Comparison of ENCODE assay signal across 12 cellular contexts in genomic region chr1:92990828-92991227, GRCh38. TPM values are rescaled to one million over a fixed set of nuclear protein-coding genes. Genes with fewer than 3 reads are reported as not detected.
DNase-seq lines count a peak whose midpoint lies in the region; ATAC-seq and TF ChIP-seq lines count a peak whose summit lies in the region.
"Had no signal": no experiment of that assay in that cellular context is flagged by ENCODE, and none has a peak within 500 bp of the region (broad histone marks: within the 10 kb centered on the region; RNA-seq: fewer than 3 reads in every experiment).

No MANE protein-coding gene starts in this region.

- H3F3A ChIP-seq in SK-N-SH (replicated peaks; ENCODE audit: insufficient read depth), result no peaks in the 10 kb centered on the region

- TF ChIP-seq EP300 in SK-N-SH (IDR thresholded peaks at IDR 0.05; ENCODE audit: borderline replicate concordance in 1 of 2, low read depth in 1 of 2, low read length in 1 of 2), result no peak

- H3K36me3 ChIP-seq in BLaER1 treated with 17β-estradiol and CSF1 and Interleukin-3, amounts not matched to agents 10 nM and 100 nM, result no peaks in the 10 kb centered on the region
- H3K36me3 ChIP-seq in CD8-positive, alpha-beta memory T cell (ENCODE audit: insufficient read depth, low read length), result no peaks in the 10 kb centered on the region
- no peaks in the 10 kb centered on the region for H3K36me3 ChIP-seq in SK-N-SH (replicated peaks in 1 of 2; ENCODE audit: control insufficient read depth in 1 of 2, insufficient read depth in 2 of 2, low read length in 1 of 2)
- no peaks in the 10 kb centered on the region for H3K36me3 ChIP-seq in Caco-2 (ENCODE audit: control insufficient read depth, insufficient read depth, low read length)
- H3K36me3 ChIP-seq: HAP-1 had no signal

- H3K9ac ChIP-seq in BLaER1 treated with 17β-estradiol and CSF1 and Interleukin-3, amounts not matched to agents 10 nM and 100 nM, result peak overlapping the region in 4 of 11 experiments; percentile 1 to 14 (median 4); a peak in 4 of 22 replicates
- no peak overlapping the region for H3K9ac ChIP-seq in SK-N-SH

- H3K4me2 ChIP-seq in BLaER1 treated with 17β-estradiol and CSF1 and Interleukin-3, amounts not matched to agents 10 nM and 100 nM, result peak overlapping the region; percentile 4 to 79 (median 65); a peak in 21 of 22 replicates
- no peak overlapping the region for H3K4me2 ChIP-seq in SK-N-SH

- H3K36me3 Mint-ChIP-seq in CD8-positive, alpha-beta memory T cell, result no peaks in the 10 kb centered on the region
- no peaks in the 10 kb centered on the region for H3K36me3 Mint-ChIP-seq in Caco-2 (ENCODE audit: insufficient read depth, unreplicated experiment)
- H3K36me3 Mint-ChIP-seq: mesothelial cell of epicardium had no signal

- no peak for TF ChIP-seq RAD21 in SK-N-SH (IDR thresholded peaks at IDR 0.05; ENCODE audit: low read length)

- no TSS peak for BruUV-seq in Caco-2 (replicated peaks; lab: Mats Ljungman, UMichigan)

- H3K4me3 Mint-ChIP-seq in CD8-positive, alpha-beta memory T cell, result peak overlapping the region in 6 of 7 donors; percentile 47 to 74 (median 63)
- H3K4me3 Mint-ChIP-seq in Caco-2 (ENCODE audit: unreplicated experiment), result no peak overlapping the region
- H3K4me3 Mint-ChIP-seq: mesothelial cell of epicardium had no signal

- no peak overlapping the region for H3K4me3 ChIP-seq in BLaER1 treated with 17β-estradiol and CSF1 and Interleukin-3, amounts not matched to agents 10 nM and 100 nM
- H3K4me3 ChIP-seq in CD8-positive, alpha-beta memory T cell (ENCODE audit: low read length), result peak overlapping the region; percentile 0
- H3K4me3 ChIP-seq in SK-N-SH (ENCODE audit: low read depth in 2 of 2, low read length in 1 of 2) (no peak overlapping the region), Caco-2 (ENCODE audit: low read depth, low read length) (no peak overlapping the region)
- H3K4me3 ChIP-seq: HAP-1 had no signal

- intact Hi-C loops in Caco-2 (cut with micrococcal nuclease; ENCODE audit: unreplicated experiment), result no loop called here

- no peaks in the 10 kb centered on the region for H3K27me3 ChIP-seq in BLaER1 treated with 17β-estradiol and CSF1 and Interleukin-3, amounts not matched to agents 10 nM and 100 nM
- H3K27me3 ChIP-seq in CD8-positive, alpha-beta memory T cell (ENCODE audit: insufficient read depth, low read length, poor library complexity, severe bottlenecking), result no peaks in the 10 kb centered on the region
- H3K27me3 ChIP-seq in SK-N-SH (ENCODE audit: insufficient read depth) (no peaks in the 10 kb centered on the region), Caco-2 (replicated peaks; ENCODE audit: control insufficient read depth, insufficient read depth, low read length) (no peaks in the 10 kb centered on the region)

- WGBS in SK-N-SH (ENCODE audit: low lambda C conversion rate), result 52% methylated on average over 1 of the region's 1 CpG

- POLR2A ChIA-PET in CD8-positive, alpha-beta memory T cell (lab: Charles Lee), result interaction anchor here (1.8 to 2.0 kb wide), 2 partner anchors 10 to 29 kb away, joined by 6 to 25 read pairs; partner anchors contain the start of gene DIPK1A
- POLR2A ChIA-PET in SK-N-SH (lab: Yijun Ruan, JAX), result no interaction called here
- POLR2A ChIA-PET in Caco-2 (lab: Charles Lee), result no interaction called here

- no peaks in the 10 kb centered on the region for H3K9me2 ChIP-seq in SK-N-SH

- H3K27me3 Mint-ChIP-seq in CD8-positive, alpha-beta memory T cell, result peaks cover 0 to 3% of the 10 kb centered on the region in 2 donors
- no peaks in the 10 kb centered on the region for H3K27me3 Mint-ChIP-seq in Caco-2 (ENCODE audit: insufficient read depth, unreplicated experiment)

- ATAC-seq in HG02973 (IDR thresholded peaks at IDR 0.05; ENCODE audit: unreplicated experiment), result no peak

- no peaks in the 10 kb centered on the region for H3K9me3 ChIP-seq in BLaER1 treated with 17β-estradiol and CSF1 and Interleukin-3, amounts not matched to agents 10 nM and 100 nM (replicated peaks in 1 of 11)
- no peaks in the 10 kb centered on the region for H3K9me3 ChIP-seq in CD8-positive, alpha-beta memory T cell (ENCODE audit: low read length)
- no peaks in the 10 kb centered on the region for H3K9me3 ChIP-seq in SK-N-SH
- H3K9me3 ChIP-seq in Caco-2, result no peaks in the 10 kb centered on the region
- H3K9me3 ChIP-seq: HAP-1 had no signal

- H2AFZ ChIP-seq in SK-N-SH (ENCODE audit: low read depth), result no peak overlapping the region

- TF ChIP-seq CTCF in SK-N-SH (IDR thresholded peaks at IDR 0.05) (no peak), Caco-2 (IDR thresholded peaks at IDR 0.05; ENCODE audit: insufficient read depth in 1 of 2, low read depth in 1 of 2, low read length in 1 of 2, severe bottlenecking in 1 of 2, unreplicated experiment in 1 of 2) (no peak)

- peak overlapping the region; percentile 15 to 90 (median 84) for H3K27ac Mint-ChIP-seq in CD8-positive, alpha-beta memory T cell
- H3K27ac Mint-ChIP-seq in Caco-2 (ENCODE audit: unreplicated experiment), result no peak overlapping the region
- H3K27ac Mint-ChIP-seq: mesothelial cell of epicardium had no signal

- H3K4me1 Mint-ChIP-seq in CD8-positive, alpha-beta memory T cell, result peaks cover 38 to 53% (median 52%) of the 10 kb centered on the region in 3 donors
- H3K4me1 Mint-ChIP-seq in Caco-2 (ENCODE audit: low read depth, unreplicated experiment), result no peaks in the 10 kb centered on the region

- peak in 2 of 5 donors; percentile 40 to 41 for DNase-seq in CD8-positive, alpha-beta memory T cell
- DNase-seq in SK-N-SH (peak; percentile 19), HUDEP-2 (lab: John Stamatoyannopoulos, UW; ENCODE audit: unreplicated experiment in 76 of 76) (no peak), EL (no peak), Caco-2 (no peak)
- DNase-seq in central memory CD4-positive, alpha-beta T cell, result peak; percentile 58
- DNase-seq: NCI-H1417 treated with DMSO at 0.1 percent for 48 hours; stimulated activated CD4-positive, alpha-beta T cell treated with anti-CD3 and anti-CD28 coated beads, Interleukin-4, amount 100 ng/mL, for 4 hours had no signal

- peaks cover 20 to 33% (median 27%) of the 10 kb centered on the region in 10 experiments for H3K4me1 ChIP-seq in BLaER1 treated with 17β-estradiol and CSF1 and Interleukin-3, amounts not matched to agents 10 nM and 100 nM
- H3K4me1 ChIP-seq in CD8-positive, alpha-beta memory T cell (ENCODE audit: insufficient read depth, low read length), result peaks cover 51% of the 10 kb centered on the region
- H3K4me1 ChIP-seq in SK-N-SH (ENCODE audit: control insufficient read depth in 1 of 2, insufficient read depth in 2 of 2, low read depth in 1 of 2, low read length in 1 of 2) (no peaks in the 10 kb centered on the region; a peak in 1 of 4 replicates), Caco-2 (0 out of 2 replicates have a peak, but pooled peaks cover 3% of the 10 kb centered on the region)
- H3K4me1 ChIP-seq: HAP-1 had no signal

- H3K79me2 ChIP-seq in SK-N-SH (ENCODE audit: insufficient read depth), result no peaks in the 10 kb centered on the region

- H4K20me1 ChIP-seq in BLaER1 treated with 17β-estradiol and CSF1 and Interleukin-3, amounts not matched to agents 10 nM and 100 nM, result no peaks in the 10 kb centered on the region
- no peaks in the 10 kb centered on the region for H4K20me1 ChIP-seq in SK-N-SH (ENCODE audit: insufficient read depth)

- CTCF ChIA-PET in CD8-positive, alpha-beta memory T cell (lab: Charles Lee), result interaction anchor here (1.2 to 9.0 kb wide), 5 partner anchors 10 to 132 kb away, joined by 3 to 171 read pairs (median 18); partner anchors contain the start of gene DIPK1A
- CTCF ChIA-PET in SK-N-SH (lab: Yijun Ruan, JAX), result interaction anchor here (1.2 to 6.3 kb wide), 4 partner anchors 11 to 132 kb away, joined by 3 to 47 read pairs (median 7); partner anchors contain the start of gene DIPK1A
- CTCF ChIA-PET in Caco-2 (lab: Charles Lee), result no interaction called here

- peak overlapping the region in 7 of 11 experiments; percentile 26 to 66 (median 49); a peak in 11 of 22 replicates for H3K27ac ChIP-seq in BLaER1 treated with 17β-estradiol and CSF1 and Interleukin-3, amounts not matched to agents 10 nM and 100 nM
- no peak overlapping the region for H3K27ac ChIP-seq in CD8-positive, alpha-beta memory T cell (ENCODE audit: low read depth, low read length)
- H3K27ac ChIP-seq in SK-N-SH (ENCODE audit: low read depth in 2 of 2, low read length in 1 of 2), result no peak overlapping the region

- no peaks in the 10 kb centered on the region for H3K9me3 Mint-ChIP-seq in CD8-positive, alpha-beta memory T cell
- no peaks in the 10 kb centered on the region for H3K9me3 Mint-ChIP-seq in Caco-2 (ENCODE audit: unreplicated experiment)
- H3K9me3 Mint-ChIP-seq: mesothelial cell of epicardium had no signal

TF ChIP-seq in SK-N-SH, 30 proteins besides CTCF, POLR2A, EP300 and RAD21 (continues in another document):
- TF ChIP-seq GABPA (IDR thresholded peaks at IDR 0.05; ENCODE audit: low read depth), result no peak
- TF ChIP-seq ZBTB33 (IDR thresholded peaks at IDR 0.05; ENCODE audit: borderline replicate concordance, low read depth), result no peak
- no peak for TF ChIP-seq GATA2 (CRISPR knock-in tag; IDR thresholded peaks at IDR 0.05)
- no peak for TF ChIP-seq MEF2A (IDR thresholded peaks at IDR 0.05; ENCODE audit: borderline replicate concordance, low read depth)
- no peak for TF ChIP-seq FOXM1 (IDR thresholded peaks at IDR 0.05; ENCODE audit: low read depth)
- TF ChIP-seq FOSL2 (IDR thresholded peaks at IDR 0.05; ENCODE audit: borderline replicate concordance, low read depth), result no peak
- no peak for TF ChIP-seq NFIC (IDR thresholded peaks at IDR 0.05; ENCODE audit: borderline replicate concordance)
- no peak for TF ChIP-seq CHD2 (IDR thresholded peaks at IDR 0.05; ENCODE audit: low read length, partially characterized antibody)
- TF ChIP-seq NRF1 (IDR thresholded peaks at IDR 0.05; ENCODE audit: low read depth, low read length), result no peak

RNA-seq across cellular contexts. Expression of gene DIPK1A, which starts 29.6 kb away (rescaled TPM):
- total RNA-seq in CD8-positive, alpha-beta memory T cell, result 10 to 100 TPM; 10.9 to 12.9 TPM
- 15.7 TPM for polyA plus RNA-seq in CD8-positive, alpha-beta memory T cell
- 3.4 and 4.0 TPM in 2 replicates for polyA plus RNA-seq in SK-N-SH (2012; rRNA removed)
- polyA plus RNA-seq in SK-N-SH (2012; cell fraction: cytosol; rRNA removed), result 6.1 and 7.8 TPM in 2 replicates
- polyA plus RNA-seq in SK-N-SH (2012; cell fraction: nucleus; rRNA removed), result 1.0 and 1.9 TPM in 2 replicates
- 2.3 and 3.0 TPM in 2 replicates for total RNA-seq in Caco-2 (2022)

Comparison
In these comparisons a context has a peak if more than half of its experiments do, and no peak if none do; other contexts are left out.
1. H3K27ac ChIP-seq: peak in BLaER1 treated with 17β-estradiol and CSF1 and Interleukin-3, amounts not matched to agents 10 nM and 100 nM (7 of 11); none in CD8-positive, alpha-beta memory T cell (single experiment) and SK-N-SH (0 of 2).
2. DNase-seq: peak in SK-N-SH (single experiment) and central memory CD4-positive, alpha-beta T cell (single experiment); none in HUDEP-2 (0 of 76), EL (single experiment) and Caco-2 (0 of 2).